In the genomic region with DNA sequence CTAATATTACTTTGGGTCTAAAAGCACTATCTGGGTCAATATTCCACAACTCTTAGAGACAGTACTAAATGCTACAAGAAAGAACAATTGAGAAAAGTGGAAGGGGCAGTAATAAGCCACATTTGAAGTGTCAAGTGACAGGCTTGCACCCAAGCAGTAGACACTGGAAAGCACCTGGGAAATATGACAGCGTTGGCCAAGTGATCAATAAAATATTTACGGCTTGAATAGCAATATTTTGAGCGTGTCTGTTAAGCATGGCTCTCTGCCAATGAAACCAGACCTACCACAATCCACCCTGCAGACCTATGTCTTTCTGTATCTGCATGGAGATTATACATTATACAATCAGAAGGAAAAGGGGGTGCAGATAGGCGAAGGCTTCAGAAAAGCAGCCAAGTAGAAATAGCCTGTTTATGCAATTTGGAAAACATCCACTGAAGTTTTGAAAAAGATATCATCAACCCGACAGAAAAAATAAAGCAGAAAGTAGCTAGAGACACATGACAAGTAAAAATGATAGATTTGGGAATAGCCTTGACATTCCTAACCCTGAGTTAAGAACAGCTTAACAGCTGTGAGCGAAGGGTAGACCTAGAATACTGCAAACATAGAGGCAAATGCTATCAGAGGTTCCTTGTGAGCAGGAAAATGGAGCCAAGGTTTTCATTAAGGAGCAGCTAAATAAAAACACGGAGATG, we compare ENCODE assay signal across 10 cellular contexts.
DNase-seq lines count a peak whose midpoint lies in the region; ATAC-seq and TF ChIP-seq lines count a peak whose summit lies in the region.
"Had no signal": no experiment of that assay in that cellular context is flagged by ENCODE, and none has a peak within 500 bp of the region (broad histone marks: within the 10 kb centered on the region; RNA-seq: fewer than 3 reads in every experiment).

No MANE protein-coding gene starts in this region.

- DNase-seq in ELR (ENCODE audit: low read depth) (peak; percentile 11), Panc1 (ENCODE audit: low read depth, low spot score) (no peak), fibroblast of mammary gland (ENCODE audit: low read depth) (peak; percentile 14), hepatic stellate cell (ENCODE audit: low spot score) (no peak), T1000 (lab: John Stamatoyannopoulos, UW) (no peak), neuronal stem cell (ENCODE audit: low spot score) (no peak), A673 (ENCODE audit: low spot score) (no peak)
- DNase-seq: activated CD8-positive, alpha-beta memory T cell treated with anti-CD3 and anti-CD28 coated beads, Interleukin-2, amount 50 U/mL, for 4 hours; stimulated activated CD4-positive, alpha-beta T cell treated with anti-CD3 and anti-CD28 coated beads, Interleukin-2, amount 100 ng/mL, for 48 hours had no signal

- no peak overlapping the region for H4K8ac ChIP-seq in neuronal stem cell (ENCODE audit: low read depth, low read length)

- POLR2A ChIA-PET in Panc1 (lab: Charles Lee) = no interaction called here
- POLR2A ChIA-PET in A673 (lab: Charles Lee; ENCODE audit: low non-redundant PET) = no interaction called here

- H2BK5ac ChIP-seq in neuronal stem cell (ENCODE audit: low read length) = no peak overlapping the region

- no peak for ATAC-seq in Panc1

- H3K4me2 ChIP-seq in skeletal muscle satellite cell (ENCODE audit: low read length) = peak overlapping the region; percentile 78
- no peak overlapping the region for H3K4me2 ChIP-seq in neuronal stem cell (ENCODE audit: insufficient read depth, low read length, poor library complexity, severe bottlenecking)

- H3K27me3 ChIP-seq in Panc1 (ENCODE audit: control insufficient read depth, insufficient read depth, low read length) = no peaks in the 10 kb centered on the region
- no peaks in the 10 kb centered on the region for H3K27me3 ChIP-seq in skeletal muscle satellite cell (ENCODE audit: control insufficient read depth, insufficient read depth, low read length)
- peaks cover 0 to 22% (median 3%) of the 10 kb centered on the region in 3 experiments for H3K27me3 ChIP-seq in neuronal stem cell (ENCODE audit: control insufficient read depth in 3 of 3, insufficient read depth in 3 of 3, low read depth in 1 of 3, low read length in 3 of 3)
- peaks cover 95% of the 10 kb centered on the region for H3K27me3 ChIP-seq in A673 (replicated peaks; ENCODE audit: insufficient read depth, low read depth, low read length, poor library complexity)

- BruUV-seq in Panc1 (replicated peaks; lab: Mats Ljungman, UMichigan) (no TSS peak), A673 (replicated peaks; lab: Mats Ljungman, UMichigan) (no TSS peak)

- CTCF ChIA-PET in Panc1 (lab: Charles Lee) (no interaction called here), A673 (lab: Charles Lee) (no interaction called here)

- H3K79me1 ChIP-seq in neuronal stem cell (ENCODE audit: low read depth, low read length) = no peaks in the 10 kb centered on the region

- H2AK5ac ChIP-seq in neuronal stem cell (ENCODE audit: low read depth, low read length) = no peak overlapping the region

- no peak overlapping the region for H2BK15ac ChIP-seq in neuronal stem cell (ENCODE audit: low read length)

- no peaks in the 10 kb centered on the region for H3K36me3 ChIP-seq in Panc1 (ENCODE audit: control insufficient read depth, insufficient read depth, low read length)
- H3K36me3 ChIP-seq in skeletal muscle satellite cell (ENCODE audit: insufficient read depth, low read length) = peaks cover 45% of the 10 kb centered on the region
- H3K36me3 ChIP-seq in neuronal stem cell (replicated peaks in 1 of 2; ENCODE audit: control insufficient read depth in 2 of 2, insufficient read depth in 2 of 2, low read length in 2 of 2) = peaks cover 0 to 11% of the 10 kb centered on the region in 2 donors
- no peaks in the 10 kb centered on the region for H3K36me3 ChIP-seq in A673 (ENCODE audit: insufficient read depth, low read length, poor library complexity, severe bottlenecking)

- no peak overlapping the region for H4K91ac ChIP-seq in neuronal stem cell (ENCODE audit: low read depth, low read length, poor library complexity)

- H3K9me3 ChIP-seq in Panc1 (ENCODE audit: control insufficient read depth, insufficient read depth, low read depth, low read length) (no peaks in the 10 kb centered on the region), skeletal muscle satellite cell (replicated peaks; ENCODE audit: low read length) (no peaks in the 10 kb centered on the region), neuronal stem cell (replicated peaks in 1 of 2; ENCODE audit: control insufficient read depth in 2 of 2, insufficient read depth in 1 of 2, low read depth in 1 of 2, low read length in 2 of 2) (no peaks in the 10 kb centered on the region), A673 (ENCODE audit: low read depth, low read length, poor library complexity, severe bottlenecking) (no peaks in the 10 kb centered on the region)

- intact Hi-C loops in Panc1 (cut with micrococcal nuclease; ENCODE audit: unreplicated experiment) (no loop called here), A673 (cut with micrococcal nuclease; ENCODE audit: unreplicated experiment) (no loop called here)

- no peak overlapping the region for H3K23ac ChIP-seq in neuronal stem cell (ENCODE audit: low read depth, low read length, poor library complexity)

- H3K4me1 ChIP-seq in Panc1 (ENCODE audit: control insufficient read depth, insufficient read depth, low read length) = peaks cover 87% of the 10 kb centered on the region
- peaks cover 74% of the 10 kb centered on the region for H3K4me1 ChIP-seq in skeletal muscle satellite cell (ENCODE audit: control insufficient read depth, insufficient read depth, low read length)
- H3K4me1 ChIP-seq in neuronal stem cell (ENCODE audit: control insufficient read depth in 2 of 2, insufficient read depth in 1 of 2, low read depth in 1 of 2, low read length in 2 of 2) = peaks cover 0 to 10% of the 10 kb centered on the region in 2 donors
- no peaks in the 10 kb centered on the region for H3K4me1 ChIP-seq in A673 (ENCODE audit: insufficient read depth, low read length, poor library complexity, severe bottlenecking)

- no peak for TF ChIP-seq CTCF in Panc1 (IDR thresholded peaks at IDR 0.05)
- no peak for TF ChIP-seq CTCF in fibroblast of mammary gland (conservative IDR thresholded peaks at IDR 0.05; ENCODE audit: control insufficient read depth, insufficient read depth, low read depth, low read length)
- no peak for TF ChIP-seq CTCF in A673 (conservative IDR thresholded peaks at IDR 0.05; ENCODE audit: low read depth, low read length)

- H2BK120ac ChIP-seq in neuronal stem cell (ENCODE audit: low read depth, low read length) = no peak overlapping the region

- no peak overlapping the region for H3K4ac ChIP-seq in neuronal stem cell (ENCODE audit: low read length)

- H3K9ac ChIP-seq in skeletal muscle satellite cell (ENCODE audit: low read depth, low read length) (peak overlapping the region; percentile 99), neuronal stem cell (ENCODE audit: low read depth, low read length, poor library complexity) (no peak overlapping the region)

- no peak overlapping the region for H2BK12ac ChIP-seq in neuronal stem cell (ENCODE audit: low read length)

- in situ Hi-C loops in Panc1 (cut with HindIII; ENCODE audit: low pct_unique_long_range_greater_than_20kb, low sequenced_read_pairs) = no loop called here

- no peak overlapping the region for H3K14ac ChIP-seq in neuronal stem cell (ENCODE audit: low read length)

- H3K27ac ChIP-seq in Panc1 (ENCODE audit: low read length) = peak overlapping the region; percentile 92; the same call in 1 of the 2 replicates
- no peak overlapping the region for H3K27ac ChIP-seq in neuronal stem cell (replicated peaks; ENCODE audit: low read length)
- no peak overlapping the region for H3K27ac ChIP-seq in A673 (ENCODE audit: low read depth, low read length, poor library complexity, severe bottlenecking)

- H2AFZ ChIP-seq in neuronal stem cell (ENCODE audit: low read length) = no peak overlapping the region

- WGBS in neuronal stem cell (ENCODE audit: extremely low coverage in 2 of 2, insufficient read length in 2 of 2, insufficient replicate concordance in 1 of 2), 2 donors = no CpG with 5 or more reads among the region's 7 CpGs

- H3K4me3 ChIP-seq in Panc1 (ENCODE audit: low read depth in 2 of 2, low read length in 2 of 2) (no peak overlapping the region), fibroblast of mammary gland (ENCODE audit: control insufficient read depth, low read depth, low read length) (no peak overlapping the region), skeletal muscle satellite cell (ENCODE audit: low read length) (peak overlapping the region; percentile 92), neuronal stem cell (ENCODE audit: low read length in 2 of 2) (no peak overlapping the region), A673 (ENCODE audit: low read depth, low read length, poor library complexity, severe bottlenecking) (no peak overlapping the region)

- H3K18ac ChIP-seq in neuronal stem cell (ENCODE audit: low read length) = no peak overlapping the region

Comparison
In these comparisons a context has a peak if more than half of its experiments do, and no peak if none do; other contexts are left out.
1. DNase-seq: peak in ELR (single experiment) and fibroblast of mammary gland (single experiment); none in Panc1 (single experiment), hepatic stellate cell (single experiment), T1000 (single experiment), neuronal stem cell (single experiment) and A673 (single experiment).